Comparison of ENCODE assay signal across 8 cellular contexts in genomic region chr1:40630488-40631223, GRCh38. TPM values are rescaled to one million over a fixed set of nuclear protein-coding genes. Genes with fewer than 3 reads are reported as not detected.
DNase-seq lines count a peak whose midpoint lies in the region; ATAC-seq, FAIRE-seq and TF ChIP-seq lines count a peak whose summit lies in the region.

No MANE protein-coding gene starts in this region.

- no peak overlapping the region for H3K4me2 ChIP-seq in DND-41 (ENCODE audit: insufficient read depth, low read length)

- H3K27me3 ChIP-seq in DND-41 (ENCODE audit: insufficient read depth, low read length, poor library complexity) = no peaks in the 10 kb centered on the region

- H3K4me3 ChIP-seq in DND-41 (ENCODE audit: low read depth in 1 of 2, low read length in 2 of 2) = no peak overlapping the region

- H3K9ac ChIP-seq in DND-41 (ENCODE audit: low read depth, low read length) = no peak overlapping the region

- no peak overlapping the region for H2AFZ ChIP-seq in DND-41 (ENCODE audit: low read depth, low read length)

- H3K9me3 ChIP-seq in DND-41 (ENCODE audit: insufficient read depth, low read length, severe bottlenecking) = no peaks in the 10 kb centered on the region

- no peaks in the 10 kb centered on the region for H4K20me1 ChIP-seq in DND-41 (ENCODE audit: insufficient read depth, low read length)

- no peaks in the 10 kb centered on the region for H3K79me2 ChIP-seq in DND-41 (ENCODE audit: insufficient read depth, low read length)

- TF ChIP-seq EP300 in Ishikawa (IDR thresholded peaks at IDR 0.05; ENCODE audit: borderline replicate concordance) = no peak

- 0 out of 2 replicates have a peak overlapping the region, but pooled peaks have one; percentile 16 for H3K27ac ChIP-seq in DND-41 (ENCODE audit: low read length)

- peaks cover 31% of the 10 kb centered on the region for H3K36me3 ChIP-seq in DND-41 (ENCODE audit: insufficient read depth, low read length)

- peak; percentile 30 for DNase-seq in DND-41
- DNase-seq in activated T-cell treated with anti-CD3 and anti-CD28 coated beads, Interleukin-2, amount 50 U/mL, for 48 hours = peak; percentile 51 to 63
- DNase-seq in iPS-NIHi7 (ENCODE audit: extremely low spot score) = peak; percentile 88
- DNase-seq in RCC 7860 (ENCODE audit: low spot score) = no peak
- DNase-seq in OCI-M2 (lab: John Stamatoyannopoulos, UW; ENCODE audit: unreplicated experiment) = no peak
- DNase-seq in mucosa of gallbladder (ENCODE audit: low spot score) = no peak

- FAIRE-seq in RCC 7860 (lab: Jason Lieb, UNC) = no peak

- peak; percentile 27; the same call in 1 of the 2 replicates for TF ChIP-seq RAD21 in Ishikawa (IDR thresholded peaks at IDR 0.05; ENCODE audit: low read depth)

- ATAC-seq in DND-41 (ENCODE audit: insufficient read depth, low read depth) (0 out of 3 replicates have a peak, but pooled peaks have one; percentile 31), HG02642 (IDR thresholded peaks at IDR 0.05; ENCODE audit: poor library complexity, unreplicated experiment) (no peak)

- TF ChIP-seq CTCF in DND-41 (IDR thresholded peaks at IDR 0.05; ENCODE audit: borderline replicate concordance, extremely low read depth, low read length, poor library complexity, severe bottlenecking) = peak; percentile 63

- peaks cover 18% of the 10 kb centered on the region for H3K4me1 ChIP-seq in DND-41 (ENCODE audit: insufficient read depth, low read length)

TF ChIP-seq in Ishikawa, 13 proteins besides CTCF, POLR2A, EP300 and RAD21:
- no peak for TF ChIP-seq ZBTB7A (IDR thresholded peaks at IDR 0.05; ENCODE audit: low read depth)
- TF ChIP-seq TCF12 (IDR thresholded peaks at IDR 0.05; ENCODE audit: low read depth) = no peak
- TF ChIP-seq FOXM1 (IDR thresholded peaks at IDR 0.05; ENCODE audit: borderline replicate concordance, low read depth) = no peak
- TF ChIP-seq CEBPB (IDR thresholded peaks at IDR 0.05) = no peak
- no peak for TF ChIP-seq REST (IDR thresholded peaks at IDR 0.05; ENCODE audit: low read depth)
- TF ChIP-seq CREB1 (IDR thresholded peaks at IDR 0.05; ENCODE audit: low read depth) = no peak
- TF ChIP-seq MAX (IDR thresholded peaks at IDR 0.05) = no peak
- no peak for TF ChIP-seq TEAD4 (IDR thresholded peaks at IDR 0.05)
- no peak for TF ChIP-seq EGR1 (IDR thresholded peaks at IDR 0.05)
- no peak for TF ChIP-seq TAF1 (IDR thresholded peaks at IDR 0.05; ENCODE audit: low read depth)
TF ChIP-seq in Ishikawa: peak in this region for 0.

RNA-seq across cellular contexts. Expression of gene RIMS3, which starts 34.8 kb away (rescaled TPM):
- 4.2 TPM for total RNA-seq in mucosa of gallbladder

Comparison
In these comparisons a context has a peak if more than half of its experiments do, and no peak if none do; other contexts are left out.
1. DNase-seq: peak in DND-41 (single experiment), activated T-cell treated with anti-CD3 and anti-CD28 coated beads, Interleukin-2, amount 50 U/mL, for 48 hours (2 of 2) and iPS-NIHi7 (single experiment); none in RCC 7860 (single experiment), OCI-M2 (single experiment) and mucosa of gallbladder (single experiment).